In the genomic region with DNA sequence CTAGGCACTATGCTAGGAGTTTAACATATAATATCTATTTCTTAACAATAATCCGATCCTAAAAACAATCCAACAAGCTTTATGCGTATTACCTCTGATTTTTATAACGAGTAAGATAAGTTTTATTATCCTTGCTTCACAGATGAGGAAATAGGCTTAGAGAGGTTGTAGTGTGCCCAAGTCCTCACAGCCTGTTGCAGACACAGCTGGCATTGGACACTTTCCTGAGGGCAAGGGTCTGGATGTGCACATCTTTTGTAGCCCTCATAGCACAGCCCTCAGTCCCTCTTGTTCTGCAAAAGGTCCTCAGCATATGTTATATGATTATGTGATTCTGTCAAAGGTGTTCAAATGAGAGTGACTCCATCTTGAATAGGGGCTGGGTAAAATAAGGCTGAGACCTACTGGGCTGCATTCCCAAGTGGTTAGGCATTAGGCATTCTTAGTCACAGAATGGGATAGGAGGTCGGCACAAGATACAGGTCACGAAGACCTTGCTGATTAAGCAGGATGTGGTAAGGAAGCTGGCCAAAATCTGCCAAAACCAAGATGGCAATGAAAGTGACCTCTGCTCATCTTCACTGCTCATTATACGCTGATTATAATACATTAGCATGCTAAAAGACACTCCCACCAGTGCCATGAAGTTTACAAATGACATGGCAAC, we compare ENCODE assay signal across 1 cellular context.
TF ChIP-seq lines count a peak whose summit lies in the region.

No MANE protein-coding gene starts in this region.

TF ChIP-seq in IMR-90, 13 proteins besides CTCF, POLR2A, EP300 and RAD21:
- TF ChIP-seq, protein P1, sequence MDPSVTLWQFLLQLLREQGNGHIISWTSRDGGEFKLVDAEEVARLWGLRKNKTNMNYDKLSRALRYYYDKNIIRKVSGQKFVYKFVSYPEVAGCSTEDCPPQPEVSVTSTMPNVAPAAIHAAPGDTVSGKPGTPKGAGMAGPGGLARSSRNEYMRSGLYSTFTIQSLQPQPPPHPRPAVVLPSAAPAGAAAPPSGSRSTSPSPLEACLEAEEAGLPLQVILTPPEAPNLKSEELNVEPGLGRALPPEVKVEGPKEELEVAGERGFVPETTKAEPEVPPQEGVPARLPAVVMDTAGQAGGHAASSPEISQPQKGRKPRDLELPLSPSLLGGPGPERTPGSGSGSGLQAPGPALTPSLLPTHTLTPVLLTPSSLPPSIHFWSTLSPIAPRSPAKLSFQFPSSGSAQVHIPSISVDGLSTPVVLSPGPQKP (IDR thresholded peaks at IDR 0.05; ENCODE audit: borderline replicate concordance, low read depth, low read length), result no peak
- TF ChIP-seq FOS (IDR thresholded peaks at IDR 0.05; ENCODE audit: low read depth, low read length), result peak; percentile 16; the same call in 1 of the 2 replicates
- peak; percentile 45 for TF ChIP-seq MAFK (IDR thresholded peaks at IDR 0.05; ENCODE audit: low read depth, low read length)
- peak; percentile 57 for TF ChIP-seq BHLHE40 (IDR thresholded peaks at IDR 0.05; ENCODE audit: low read depth, low read length)
- TF ChIP-seq RCOR1 (IDR thresholded peaks at IDR 0.05; ENCODE audit: insufficient replicate concordance, low read length), result no peak
